Comparison of ENCODE assay signal across 1 cellular context in the genomic region with DNA sequence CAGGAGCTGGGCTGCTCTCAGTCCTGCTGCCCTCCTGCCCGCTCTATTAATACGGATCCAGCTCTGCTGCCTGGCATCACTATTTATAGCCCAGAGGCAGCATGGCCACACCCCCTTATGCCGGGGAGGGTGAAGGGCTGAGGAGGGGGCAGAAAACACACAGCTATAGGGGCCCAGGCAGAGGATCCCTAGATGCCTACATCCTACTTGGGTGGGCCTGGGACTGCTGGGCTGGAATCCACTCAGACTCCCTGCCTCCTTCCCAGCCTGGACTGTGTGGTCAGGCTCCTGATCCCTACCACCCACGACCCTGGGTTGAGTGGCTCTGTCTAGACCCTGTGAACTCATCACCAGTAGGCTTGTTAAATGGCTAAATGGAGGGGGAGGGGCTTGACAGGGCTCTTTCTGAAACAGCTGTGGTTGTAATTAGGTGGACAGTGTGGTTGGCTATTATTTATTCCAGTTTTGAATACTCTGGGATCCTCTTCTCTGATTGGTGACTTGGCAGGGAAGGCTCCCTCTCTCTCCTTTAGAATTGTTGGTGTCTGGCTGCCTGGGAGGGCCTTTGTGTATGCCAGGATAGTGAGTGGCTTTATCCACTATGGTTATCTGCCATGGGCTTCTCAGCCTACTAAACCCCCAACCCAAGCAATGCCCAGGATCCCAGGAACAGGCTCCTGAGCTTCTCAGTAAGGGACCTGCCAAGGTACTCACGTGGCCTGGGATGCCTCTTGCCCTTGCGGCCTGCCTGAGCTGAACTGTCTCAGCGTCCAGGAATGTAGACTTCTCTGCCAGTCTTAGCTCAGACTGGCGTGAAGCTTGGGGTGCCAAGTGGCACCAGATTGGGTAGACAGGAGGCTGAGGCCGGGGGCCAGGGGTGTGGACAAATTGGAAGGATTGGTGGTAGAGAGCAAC.
TF ChIP-seq lines count a peak whose summit lies in the region.

No MANE protein-coding gene starts in this region.

TF ChIP-seq in IMR-90, 13 proteins besides CTCF, POLR2A, EP300 and RAD21:
- TF ChIP-seq SMC3 (IDR thresholded peaks at IDR 0.05; ENCODE audit: low read depth, low read length) (no peak), RCOR1 (IDR thresholded peaks at IDR 0.05; ENCODE audit: insufficient replicate concordance, low read length) (no peak), MXI1 (IDR thresholded peaks at IDR 0.05; ENCODE audit: borderline replicate concordance, low read depth, low read length) (no peak), MAFK (IDR thresholded peaks at IDR 0.05; ENCODE audit: low read depth, low read length) (no peak), CEBPB (IDR thresholded peaks at IDR 0.05; ENCODE audit: low read depth, low read length) (no peak), FOS (IDR thresholded peaks at IDR 0.05; ENCODE audit: low read depth, low read length) (peak; percentile 45), RFX5 (IDR thresholded peaks at IDR 0.05; ENCODE audit: low read depth, low read length) (no peak), ELK1 (IDR thresholded peaks at IDR 0.05; ENCODE audit: borderline replicate concordance, low read depth, low read length) (no peak), BHLHE40 (IDR thresholded peaks at IDR 0.05; ENCODE audit: low read depth, low read length) (peak; percentile 76), MAZ (IDR thresholded peaks at IDR 0.05; ENCODE audit: borderline replicate concordance, low read depth, low read length) (peak; percentile 64; the same call in 1 of the 2 replicates), NFE2L2 (IDR thresholded peaks at IDR 0.05; ENCODE audit: low read depth, low read length) (no peak), CHD1 (IDR thresholded peaks at IDR 0.05; ENCODE audit: low read depth, low read length) (no peak)
- TF ChIP-seq, protein P1, sequence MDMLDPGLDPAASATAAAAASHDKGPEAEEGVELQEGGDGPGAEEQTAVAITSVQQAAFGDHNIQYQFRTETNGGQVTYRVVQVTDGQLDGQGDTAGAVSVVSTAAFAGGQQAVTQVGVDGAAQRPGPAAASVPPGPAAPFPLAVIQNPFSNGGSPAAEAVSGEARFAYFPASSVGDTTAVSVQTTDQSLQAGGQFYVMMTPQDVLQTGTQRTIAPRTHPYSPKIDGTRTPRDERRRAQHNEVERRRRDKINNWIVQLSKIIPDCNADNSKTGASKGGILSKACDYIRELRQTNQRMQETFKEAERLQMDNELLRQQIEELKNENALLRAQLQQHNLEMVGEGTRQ (IDR thresholded peaks at IDR 0.05; ENCODE audit: low read depth, low read length) = peak; percentile 65
